In the genomic region with DNA sequence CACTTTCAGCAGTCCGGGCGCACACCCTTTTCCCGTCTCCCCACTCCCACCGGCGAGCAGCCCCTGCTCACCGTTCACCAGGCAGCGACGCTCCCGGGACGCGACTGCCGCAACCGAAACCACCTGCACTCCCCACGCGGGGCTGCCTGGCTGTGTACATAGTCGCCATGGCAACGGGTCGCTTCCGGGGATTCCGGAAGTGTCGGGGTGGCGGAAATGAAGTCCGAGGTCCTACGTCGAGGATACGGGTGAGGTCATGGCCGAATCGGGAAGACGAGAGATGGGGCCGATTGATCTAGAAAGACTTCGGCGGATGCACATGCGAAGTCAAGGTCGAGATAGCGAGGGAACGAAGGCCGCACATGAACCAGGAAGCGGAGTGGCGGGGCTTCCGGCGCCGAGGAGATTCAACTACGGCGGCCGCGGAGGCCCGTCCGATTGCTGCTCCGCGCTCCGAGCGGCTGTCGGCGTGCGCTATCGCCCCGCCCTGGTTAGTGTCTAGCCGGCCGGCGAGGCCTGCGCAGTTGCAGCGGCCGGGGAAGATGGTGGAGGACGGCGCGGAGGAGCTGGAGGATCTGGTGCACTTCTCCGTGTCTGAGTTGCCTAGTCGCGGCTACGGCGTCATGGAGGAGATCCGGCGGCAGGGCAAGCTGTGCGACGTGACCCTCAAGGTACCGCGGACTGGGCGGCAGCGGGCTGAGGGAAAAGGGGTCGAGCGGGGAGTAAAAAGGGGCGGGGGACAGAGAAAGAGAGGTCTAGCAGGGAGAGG, we compare ENCODE assay signal across 8 cellular contexts. TPM values are rescaled to one million over a fixed set of nuclear protein-coding genes. Genes with fewer than 3 reads are reported as not detected.
DNase-seq lines count a peak whose midpoint lies in the region; ATAC-seq, FAIRE-seq and TF ChIP-seq lines count a peak whose summit lies in the region.

A gene with protein sequence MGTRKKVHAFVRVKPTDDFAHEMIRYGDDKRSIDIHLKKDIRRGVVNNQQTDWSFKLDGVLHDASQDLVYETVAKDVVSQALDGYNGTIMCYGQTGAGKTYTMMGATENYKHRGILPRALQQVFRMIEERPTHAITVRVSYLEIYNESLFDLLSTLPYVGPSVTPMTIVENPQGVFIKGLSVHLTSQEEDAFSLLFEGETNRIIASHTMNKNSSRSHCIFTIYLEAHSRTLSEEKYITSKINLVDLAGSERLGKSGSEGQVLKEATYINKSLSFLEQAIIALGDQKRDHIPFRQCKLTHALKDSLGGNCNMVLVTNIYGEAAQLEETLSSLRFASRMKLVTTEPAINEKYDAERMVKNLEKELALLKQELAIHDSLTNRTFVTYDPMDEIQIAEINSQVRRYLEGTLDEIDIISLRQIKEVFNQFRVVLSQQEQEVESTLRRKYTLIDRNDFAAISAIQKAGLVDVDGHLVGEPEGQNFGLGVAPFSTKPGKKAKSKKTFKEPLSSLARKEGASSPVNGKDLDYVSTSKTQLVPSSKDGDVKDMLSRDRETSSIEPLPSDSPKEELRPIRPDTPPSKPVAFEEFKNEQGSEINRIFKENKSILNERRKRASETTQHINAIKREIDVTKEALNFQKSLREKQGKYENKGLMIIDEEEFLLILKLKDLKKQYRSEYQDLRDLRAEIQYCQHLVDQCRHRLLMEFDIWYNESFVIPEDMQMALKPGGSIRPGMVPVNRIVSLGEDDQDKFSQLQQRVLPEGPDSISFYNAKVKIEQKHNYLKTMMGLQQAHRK (minus strand): TSS at position 376 of the 769 bp plus-strand sequence. CDS start 5,425 bp downstream, outside the sequence.
Gene KLHL18 (plus strand): TSS at position 521 of the 769 bp plus-strand sequence. CDS start 22 bp downstream, at position 543.

- no peak for TF ChIP-seq CTCF in AG10803 (conservative IDR thresholded peaks at IDR 0.05; ENCODE audit: low read length)
- peak; percentile 9 for TF ChIP-seq CTCF in kidney (IDR thresholded peaks at IDR 0.05; ENCODE audit: borderline replicate concordance, extremely low read depth, insufficient read depth)

- peak within 1 kb of the TSS; percentile 94 for H3K4me3 ChIP-seq in AG10803 (ENCODE audit: low read length)
- peak within 1 kb of the TSS; percentile 90 to 94 for H3K4me3 ChIP-seq in kidney (ENCODE audit: low read length in 2 of 2)

- H3K4me1 ChIP-seq in kidney (ENCODE audit: control insufficient read depth in 1 of 2, insufficient read depth in 1 of 2, low read depth in 1 of 2, low read length in 2 of 2): peaks cover 0 to 12% of the 10 kb centered on the region in 2 donors

- no peaks in the 10 kb centered on the region for H3K9me3 ChIP-seq in kidney (ENCODE audit: control insufficient read depth in 1 of 2, low read length in 2 of 2)

- FAIRE-seq in kidney (lab: Jason Lieb, UNC): no peak

- ATAC-seq in GM19023 (IDR thresholded peaks at IDR 0.05; ENCODE audit: unreplicated experiment) (peak; percentile 90), HG03196 (IDR thresholded peaks at IDR 0.05; ENCODE audit: unreplicated experiment) (peak; percentile 83)

- DNase-seq in AG10803 (ENCODE audit: low read depth): peak; percentile 95
- DNase-seq in NCI-H446 (lab: John Stamatoyannopoulos, UW): peak; percentile 71 to 89
- peak; percentile 92 for DNase-seq in activated CD4-positive, CD25-positive, alpha-beta regulatory T cell treated with anti-CD3 and anti-CD28 coated beads, Interleukin-2, amount 50 U/mL, for 72 hours
- peak; percentile 95 for DNase-seq in cerebellum (ENCODE audit: low spot score)
- peak; percentile 98 for DNase-seq in kidney
- DNase-seq in stimulated activated CD4-positive, alpha-beta T cell treated with anti-CD3 and anti-CD28 coated beads, Interleukin-15, amount 100 ng/mL, for 1 hour (ENCODE audit: low read depth in 1 of 2, low spot score in 1 of 2): peak; percentile 87 to 94

- H3K27ac ChIP-seq in kidney (ENCODE audit: low read depth in 2 of 2, low read length in 2 of 2): peak within 1 kb of the TSS; percentile 96 to 99

- H3K9ac ChIP-seq in kidney (ENCODE audit: low read length in 2 of 2): peak within 1 kb of the TSS; percentile 69 to 97

- intact Hi-C loops in kidney (cut with DNase I): no loop called here

- H3K36me3 ChIP-seq in kidney (ENCODE audit: control insufficient read depth in 1 of 2, insufficient read depth in 2 of 2, low read length in 2 of 2): no peaks in the 10 kb centered on the region

RNA-seq across cellular contexts. Expression of the first gene that starts in this region (rescaled TPM):
- 5.2 TPM for total RNA-seq in cerebellum
- 16.9 TPM for total RNA-seq in kidney
- polyA plus RNA-seq in kidney (ENCODE audit: insufficient read depth, low read depth, low replicate concordance): 32.9 TPM

RNA-seq across cellular contexts. Expression of gene KLHL18, which starts in this region (rescaled TPM):
- total RNA-seq in cerebellum: 25.8 TPM
- total RNA-seq in kidney: 31.1 TPM
- polyA plus RNA-seq in kidney (ENCODE audit: insufficient read depth, low read depth, low replicate concordance): 10.6 TPM

Comparison
In these comparisons a context has a peak if more than half of its experiments do, and no peak if none do; other contexts are left out.
1. Peak in every context shown above with its lines: DNase-seq, ATAC-seq, H3K4me3 ChIP-seq and H3K27ac ChIP-seq.